ENCODE assay signal across 25 cellular contexts in the genomic region with DNA sequence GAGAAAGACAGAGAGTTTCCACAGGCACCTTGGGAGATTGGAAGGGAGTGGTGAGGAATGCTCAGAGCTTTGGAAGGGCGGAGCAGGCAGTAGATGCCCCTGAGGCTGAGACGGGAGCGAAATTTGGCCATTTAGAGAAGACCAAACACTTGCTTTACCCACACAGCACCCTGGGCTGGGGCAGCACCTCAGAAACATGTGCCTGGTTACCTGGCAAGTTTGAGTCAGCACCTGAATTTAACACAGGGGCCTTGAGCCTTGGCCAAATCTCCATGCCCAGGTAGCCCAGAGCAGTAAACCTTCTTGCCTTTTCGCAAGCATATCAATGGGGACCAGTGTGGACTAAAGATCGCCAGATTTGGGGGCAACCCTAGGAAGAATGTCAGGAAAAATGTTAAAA.
DNase-seq lines count a peak whose midpoint lies in the region; ATAC-seq, FAIRE-seq and TF ChIP-seq lines count a peak whose summit lies in the region.
"Had no signal": no experiment of that assay in that cellular context is flagged by ENCODE, and none has a peak within 500 bp of the region (broad histone marks: within the 10 kb centered on the region; RNA-seq: fewer than 3 reads in every experiment).

No MANE protein-coding gene starts in this region.

- H2AFZ ChIP-seq in GM23338 = 0 out of 2 replicates have a peak overlapping the region, but pooled peaks have one; percentile 59
- no peak overlapping the region for H2AFZ ChIP-seq in IMR-90 (replicated peaks; ENCODE audit: low read length, poor library complexity)
- peak overlapping the region; percentile 91; the same call in 1 of the 2 replicates for H2AFZ ChIP-seq in H1 (ENCODE audit: low read length)

- intact Hi-C loops in IMR-90 (cut with micrococcal nuclease) = no loop called here

- H2AK9ac ChIP-seq in IMR-90 (replicated peaks; ENCODE audit: low read depth, low read length, poor library complexity) = peak overlapping the region; percentile 42

- H3K9me3 ChIP-seq in IMR-90 (ENCODE audit: control insufficient read depth, insufficient read depth, low read length) (no peaks in the 10 kb centered on the region), H1 (ENCODE audit: insufficient read depth in 2 of 2, low read depth in 1 of 2, low read length in 1 of 2) (no peaks in the 10 kb centered on the region)
- H3K9me3 ChIP-seq: BE2C, BLaER1 had no signal

- no peak for TF ChIP-seq CTCF in GM23338 (conservative IDR thresholded peaks at IDR 0.05; ENCODE audit: low read depth in 2 of 2)
- TF ChIP-seq CTCF in IMR-90 (conservative IDR thresholded peaks at IDR 0.05; ENCODE audit: low read depth, low read length) = no peak
- no peak for TF ChIP-seq CTCF in H1 (IDR thresholded peaks at IDR 0.05; ENCODE audit: control extremely low read depth in 1 of 3, insufficient read depth in 1 of 3, low read depth in 1 of 3, low read length in 3 of 3)

- H3K36me3 ChIP-seq in GM23338 (ENCODE audit: insufficient read depth) (no peaks in the 10 kb centered on the region), IMR-90 (ENCODE audit: control insufficient read depth, insufficient read depth, low read length) (no peaks in the 10 kb centered on the region), H1 (ENCODE audit: control insufficient read depth in 2 of 4, insufficient read depth in 4 of 4, low read length in 3 of 4) (no peaks in the 10 kb centered on the region)
- H3K36me3 ChIP-seq: BE2C, BLaER1 had no signal

- TF ChIP-seq POLR2A in IMR-90 (IDR thresholded peaks at IDR 0.05; ENCODE audit: low read depth, low read length) (no peak), H1 (IDR thresholded peaks at IDR 0.05; ENCODE audit: control extremely low read depth in 1 of 2, low read depth in 2 of 2, low read length in 2 of 2) (no peak)

- BruUV-seq in IMR-90 (replicated peaks; lab: Mats Ljungman, UMichigan) = no TSS peak

- CTCF ChIA-PET in IMR-90 (lab: Yijun Ruan, JAX) (no interaction called here), H1 (lab: Charles Lee; ENCODE audit: partially characterized antibody) (interaction anchor here (0.6 kb wide), 3 partner anchors 44 to 714 kb away, joined by 3 to 4 read pairs (median 3); no protein-coding TSS in a partner anchor)

- H3K79me2 ChIP-seq in GM23338 (replicated peaks; ENCODE audit: insufficient read depth) (no peaks in the 10 kb centered on the region), H1 (ENCODE audit: control insufficient read depth in 1 of 2, insufficient read depth in 2 of 2, low read length in 2 of 2) (no peaks in the 10 kb centered on the region)

- H4K5ac ChIP-seq in IMR-90 (ENCODE audit: low read depth, low read length) (no peak overlapping the region), H1 (ENCODE audit: insufficient read length, low read depth, low read length) (no peak overlapping the region)

- peaks cover 4% of the 10 kb centered on the region; the same call in 2 of the 3 replicates for H3K4me1 Mint-ChIP-seq in GM23338
- H3K4me1 Mint-ChIP-seq in activated T-cell treated with anti-CD3 and anti-CD28 coated beads, Interleukin-2, amount 50 U/mL, for 4 hours (ENCODE audit: low read depth) = peaks cover 2% of the 10 kb centered on the region

- H2BK15ac ChIP-seq in IMR-90 (ENCODE audit: low read depth, low read length) (no peak overlapping the region), H1 (ENCODE audit: low read length) (no peak overlapping the region)

- no peaks in the 10 kb centered on the region for H3K27me3 ChIP-seq in GM23338 (ENCODE audit: insufficient read depth)
- H3K27me3 ChIP-seq in IMR-90 (ENCODE audit: control insufficient read depth, insufficient read depth, low read length) = no peaks in the 10 kb centered on the region
- H3K27me3 ChIP-seq in H1 (replicated peaks in 1 of 4; ENCODE audit: control insufficient read depth in 3 of 4, extremely low read depth in 1 of 4, insufficient read depth in 3 of 4, low read length in 3 of 4) = no peaks in the 10 kb centered on the region
- H3K27me3 ChIP-seq: BLaER1 had no signal

- H3K27me3 Mint-ChIP-seq in GM23338 (ENCODE audit: insufficient read depth, low read depth, poor library complexity) = peaks cover 1% of the 10 kb centered on the region
- peaks cover 53% of the 10 kb centered on the region for H3K27me3 Mint-ChIP-seq in activated T-cell treated with anti-CD3 and anti-CD28 coated beads, Interleukin-2, amount 50 U/mL, for 4 hours (ENCODE audit: low read depth)

- dilution Hi-C loops in IMR-90 (cut with HindIII; ENCODE audit: low sequenced_read_pairs, unreplicated experiment) = no loop called here

- no peak overlapping the region for H3K27ac Mint-ChIP-seq in GM23338
- H3K27ac Mint-ChIP-seq: CD4-positive, alpha-beta memory T cell; CD4-positive, CD25-positive, alpha-beta regulatory T cell; CD8-positive, alpha-beta memory T cell had no signal

- TF ChIP-seq EP300 in H1 (IDR thresholded peaks at IDR 0.05; ENCODE audit: borderline replicate concordance in 1 of 2, low read depth in 2 of 2, low read length in 2 of 2) = no peak

- H3K4me1 ChIP-seq in GM23338 (ENCODE audit: insufficient read depth) (no peaks in the 10 kb centered on the region), IMR-90 (ENCODE audit: control insufficient read depth, insufficient read depth, low read length) (no peaks in the 10 kb centered on the region), H1 (replicated peaks in 1 of 4; ENCODE audit: control insufficient read depth in 3 of 4, insufficient read depth in 4 of 4, low read length in 3 of 4) (no peaks in the 10 kb centered on the region)
- H3K4me1 ChIP-seq: BE2C, BLaER1 had no signal

- H3K79me1 ChIP-seq in IMR-90 (ENCODE audit: low read depth in 1 of 2, low read length in 2 of 2) (no peaks in the 10 kb centered on the region), H1 (ENCODE audit: low read depth, low read length) (no peaks in the 10 kb centered on the region)

- no peak overlapping the region for H3K4me3 ChIP-seq in GM23338
- no peak overlapping the region for H3K4me3 ChIP-seq in IMR-90 (ENCODE audit: insufficient read depth, low read depth, low read length)
- H3K4me3 ChIP-seq in H1 (ENCODE audit: extremely low read depth in 1 of 4, insufficient read depth in 2 of 4, low read depth in 3 of 4, low read length in 4 of 4) = no peak overlapping the region
- H3K4me3 ChIP-seq: BLaER1 had no signal

- FAIRE-seq in H1 (lab: Jason Lieb, UNC) = no peak
- FAIRE-seq: A204.1, G401.6, GM12891, GM19239 had no signal

- H2BK5ac ChIP-seq in IMR-90 (ENCODE audit: low read depth, low read length, poor library complexity, severe bottlenecking) (no peak overlapping the region), H1 (ENCODE audit: low read depth, low read length) (no peak overlapping the region)

- H3K4me2 ChIP-seq in GM23338 (no peak overlapping the region), IMR-90 (ENCODE audit: low read depth, low read length) (no peak overlapping the region), H1 (ENCODE audit: insufficient read depth in 1 of 2, low read depth in 2 of 2, low read length in 2 of 2) (no peak overlapping the region)
- H3K4me2 ChIP-seq: BLaER1 had no signal

- ATAC-seq in GM23338 (no peak), IMR-90 (ENCODE audit: low read depth) (no peak), HG03571 (IDR thresholded peaks at IDR 0.05; ENCODE audit: unreplicated experiment) (no peak)
- ATAC-seq in activated T-cell treated with anti-CD3 and anti-CD28 coated beads, Interleukin-2, amount 50 U/mL, for 4 hours = no peak

- H3K14ac ChIP-seq in IMR-90 (replicated peaks; ENCODE audit: low read depth, low read length) = no peak overlapping the region
- no peak overlapping the region for H3K14ac ChIP-seq in H1 (ENCODE audit: insufficient read length)

- H3K36me3 Mint-ChIP-seq in GM23338 (ENCODE audit: low read depth) = no peaks in the 10 kb centered on the region
- H3K36me3 Mint-ChIP-seq in activated T-cell treated with anti-CD3 and anti-CD28 coated beads, Interleukin-2, amount 50 U/mL, for 4 hours (ENCODE audit: insufficient read depth) = no peaks in the 10 kb centered on the region
- H3K36me3 Mint-ChIP-seq: CD14-positive monocyte; CD4-positive, alpha-beta memory T cell had no signal

- H4K8ac ChIP-seq in IMR-90 (ENCODE audit: low read depth in 2 of 2, low read length in 2 of 2) = no peak overlapping the region
- no peak overlapping the region for H4K8ac ChIP-seq in H1 (ENCODE audit: extremely low read depth, insufficient read depth, low read length)

- no peak overlapping the region for H3K4me3 Mint-ChIP-seq in GM23338
- H3K4me3 Mint-ChIP-seq in activated T-cell treated with anti-CD3 and anti-CD28 coated beads, Interleukin-2, amount 50 U/mL, for 4 hours = no peak overlapping the region
- H3K4me3 Mint-ChIP-seq: CD4-positive, alpha-beta memory T cell; CD4-positive, CD25-positive, alpha-beta regulatory T cell; CD8-positive, alpha-beta memory T cell had no signal

- no peaks in the 10 kb centered on the region for H3F3A ChIP-seq in GM23338 (replicated peaks; ENCODE audit: low read depth)

- in situ Hi-C loops in IMR-90 (cut with MboI; ENCODE audit: low sequenced_read_pairs) = no loop called here

- DNase-seq in GM23338 (ENCODE audit: low spot score) (no peak), IMR-90 (no peak), H1 (ENCODE audit: low read depth in 1 of 2, low spot score in 2 of 2) (no peak), DMS53 treated with DMSO at 0.1 percent for 48 hours (lab: John Stamatoyannopoulos, UW; ENCODE audit: unreplicated experiment) (no peak)
- no peak for DNase-seq in activated T-cell treated with anti-CD3 and anti-CD28 coated beads, Interleukin-2, amount 50 U/mL, for 4 hours
- DNase-seq: 8988T; ACHN; BE2C; C1 segment of cervical spinal cord; CD4-positive, alpha-beta memory T cell; CD4-positive, CD25-positive, alpha-beta regulatory T cell; CD8-positive, alpha-beta memory T cell; COR-L47; DMS 273 treated with DMSO at 0.1 percent for 48 hours; DMS153; DMS53; DMS79 treated with DMSO at 0.1 percent for 48 hours; GF-D8 had no signal

- H3K18ac ChIP-seq in IMR-90 (ENCODE audit: low read depth, low read length) (no peak overlapping the region), H1 (ENCODE audit: extremely low read depth, low read length) (no peak overlapping the region)

- no peaks in the 10 kb centered on the region for H3K9me1 ChIP-seq in IMR-90 (ENCODE audit: insufficient read depth, low read length)

- H3K23me2 ChIP-seq in H1 (ENCODE audit: low read depth, low read length) = no peaks in the 10 kb centered on the region

- H3K9ac ChIP-seq in IMR-90 (ENCODE audit: low read depth, low read length) (no peak overlapping the region), H1 (replicated peaks in 1 of 4; ENCODE audit: extremely low read depth in 1 of 4, low read depth in 3 of 4, low read length in 3 of 4) (no peak overlapping the region; a peak in 1 of 7 replicates)
- H3K9ac ChIP-seq: BLaER1 had no signal

- H2AK5ac ChIP-seq in IMR-90 (ENCODE audit: low read depth, low read length) (no peak overlapping the region), H1 (ENCODE audit: low read depth, low read length) (no peak overlapping the region)

- no peaks in the 10 kb centered on the region for H3K9me2 ChIP-seq in GM23338 (ENCODE audit: insufficient read depth)

- H2BK20ac ChIP-seq in IMR-90 (ENCODE audit: low read depth, low read length) (no peak overlapping the region), H1 (ENCODE audit: low read length) (no peak overlapping the region)

- POLR2A ChIA-PET in IMR-90 (lab: Charles Lee; ENCODE audit: unreplicated experiment) = no interaction called here
- POLR2A ChIA-PET in H1 (lab: Charles Lee; ENCODE audit: partially characterized antibody) = no interaction called here

- H2BK12ac ChIP-seq in H1 (ENCODE audit: low read depth, low read length) = no peak overlapping the region

- 81% methylated on average over 4 of the region's 5 CpGs; no CpG with 5 or more reads in 1 of the 2 experiments for WGBS in IMR-90 (ENCODE audit: extremely low coverage in 2 of 2, insufficient read length in 1 of 2), 2 experiments
- WGBS in H1 (ENCODE audit: extremely low coverage in 1 of 2, insufficient coverage in 1 of 2, insufficient read length in 1 of 2, insufficient replicate concordance in 2 of 2, low coverage in 1 of 2, low lambda C conversion rate in 2 of 2, missing lambda C conversion rate in 1 of 2), 2 experiments = 91% methylated on average over 5 of the region's 5 CpGs; no CpG with 5 or more reads in 1 of the 2 experiments

- H4K20me1 ChIP-seq in GM23338 (replicated peaks; ENCODE audit: insufficient read depth) = no peaks in the 10 kb centered on the region
- no peaks in the 10 kb centered on the region for H4K20me1 ChIP-seq in IMR-90 (ENCODE audit: insufficient read depth, low read length)
- no peaks in the 10 kb centered on the region for H4K20me1 ChIP-seq in H1 (replicated peaks in 1 of 2; ENCODE audit: control insufficient read depth in 1 of 2, insufficient read depth in 2 of 2, low read length in 2 of 2)
- H4K20me1 ChIP-seq: BLaER1 had no signal

- H3K56ac ChIP-seq in IMR-90 (ENCODE audit: extremely low read depth, insufficient read depth, low read length) = no peak overlapping the region
- no peak overlapping the region for H3K56ac ChIP-seq in H1 (replicated peaks; ENCODE audit: insufficient read length, low read depth, low read length)

- H3K4ac ChIP-seq in IMR-90 (ENCODE audit: low read depth, low read length) (no peak overlapping the region), H1 (replicated peaks; ENCODE audit: insufficient read length, low read depth, low read length) (no peak overlapping the region)

- H4K91ac ChIP-seq in IMR-90 (ENCODE audit: insufficient read depth, low read depth, low read length) (no peak overlapping the region), H1 (replicated peaks; ENCODE audit: insufficient read length, low read length) (no peak overlapping the region)

- H2BK120ac ChIP-seq in IMR-90 (ENCODE audit: low read depth, low read length) (no peak overlapping the region), H1 (replicated peaks; ENCODE audit: low read depth, low read length) (no peak overlapping the region)

- no peak for TF ChIP-seq RAD21 in IMR-90 (IDR thresholded peaks at IDR 0.05; ENCODE audit: low read length)
- TF ChIP-seq RAD21 in H1 (IDR thresholded peaks at IDR 0.05 in 1 of 2, conservative IDR thresholded peaks at IDR 0.05 in 1 of 2; ENCODE audit: low read depth in 2 of 2, low read length in 2 of 2) = no peak

- H3K9me3 Mint-ChIP-seq in GM23338 = no peaks in the 10 kb centered on the region
- H3K9me3 Mint-ChIP-seq in activated T-cell treated with anti-CD3 and anti-CD28 coated beads, Interleukin-2, amount 50 U/mL, for 4 hours = no peaks in the 10 kb centered on the region
- H3K9me3 Mint-ChIP-seq: CD8-positive, alpha-beta memory T cell had no signal

- no peak overlapping the region for H3K27ac ChIP-seq in GM23338 (ENCODE audit: low read depth)
- H3K27ac ChIP-seq in IMR-90 (ENCODE audit: insufficient read depth, low read length) = no peak overlapping the region
- H3K27ac ChIP-seq in H1 (ENCODE audit: low read depth, low read length) = no peak overlapping the region
- H3K27ac ChIP-seq: BLaER1 had no signal

- H3K23ac ChIP-seq in IMR-90 (ENCODE audit: low read depth, low read length) (no peak overlapping the region), H1 (ENCODE audit: insufficient read length) (no peak overlapping the region)
